1 cellular context compared by ENCODE assay signal in genomic region chr14:21204167-21205025, GRCh38.
TF ChIP-seq lines count a peak whose summit lies in the region.

No MANE protein-coding gene starts in this region.

TF ChIP-seq in K562, 482 proteins besides CTCF, POLR2A, EP300 and RAD21 (continued from another document):
- TF ChIP-seq TSHZ1 (CRISPR knock-in tag; IDR thresholded peaks at IDR 0.05) (no peak), PTTG1 (tag; IDR thresholded peaks at IDR 0.05; ENCODE audit: low read depth) (no peak), ZFP36 (IDR thresholded peaks at IDR 0.05; ENCODE audit: low read depth, low read length, partially characterized antibody) (no peak), RHOXF2B (CRISPR knock-in tag; conservative IDR thresholded peaks at IDR 0.05) (no peak), POLR2B (IDR thresholded peaks at IDR 0.05; ENCODE audit: low read depth, partially characterized antibody) (peak; percentile 34), NFRKB (IDR thresholded peaks at IDR 0.05; ENCODE audit: low read depth) (no peak), ZNF133 (CRISPR knock-in tag; IDR thresholded peaks at IDR 0.05) (no peak), IRF1 (CRISPR knock-in tag; IDR thresholded peaks at IDR 0.05; ENCODE audit: borderline replicate concordance) (no peak), MYNN (IDR thresholded peaks at IDR 0.05) (0 out of 2 replicates have a peak, but pooled peaks have one; percentile 15), MYNN (CRISPR knock-in tag; IDR thresholded peaks at IDR 0.05) (no peak), MTA3 (IDR thresholded peaks at IDR 0.05; ENCODE audit: borderline replicate concordance) (no peak), PHB (CRISPR knock-in tag; IDR thresholded peaks at IDR 0.05) (no peak), HMBOX1 (IDR thresholded peaks at IDR 0.05) (peak; percentile 83), RB1 (IDR thresholded peaks at IDR 0.05; ENCODE audit: low read depth) (no peak), ZNF75A (CRISPR knock-in tag; IDR thresholded peaks at IDR 0.05) (no peak), ZNF217 (CRISPR knock-in tag; IDR thresholded peaks at IDR 0.05) (no peak), SAP30 (IDR thresholded peaks at IDR 0.05; ENCODE audit: borderline replicate concordance, insufficient read depth, low read depth, low read length, poor library complexity, severe bottlenecking) (no peak), XRCC3 (IDR thresholded peaks at IDR 0.05) (no peak), NR4A1 (CRISPR knock-in tag; IDR thresholded peaks at IDR 0.05) (no peak), NR4A1 (tag; IDR thresholded peaks at IDR 0.05) (no peak), ZNF277 (CRISPR knock-in tag; IDR thresholded peaks at IDR 0.05; ENCODE audit: borderline replicate concordance) (no peak), ESRRB (CRISPR knock-in tag; IDR thresholded peaks at IDR 0.05; ENCODE audit: borderline replicate concordance) (no peak), ZNF778 (CRISPR knock-in tag; IDR thresholded peaks at IDR 0.05) (no peak), LEF1 (IDR thresholded peaks at IDR 0.05) (no peak), ZNF644 (tag; IDR thresholded peaks at IDR 0.05; ENCODE audit: low read depth) (no peak), MED1 (CRISPR knock-in tag; IDR thresholded peaks at IDR 0.05; ENCODE audit: borderline replicate concordance) (no peak), ZNF174 (CRISPR knock-in tag; IDR thresholded peaks at IDR 0.05) (no peak), E2F3 (CRISPR knock-in tag; IDR thresholded peaks at IDR 0.05) (no peak), WHSC1 (IDR thresholded peaks at IDR 0.05; ENCODE audit: low read length) (no peak), RNF2 (IDR thresholded peaks at IDR 0.05) (no peak), POLR2AphosphoS5 (IDR thresholded peaks at IDR 0.05; ENCODE audit: control insufficient read depth, insufficient read depth, low read depth, low read length) (peak; percentile 40; the same call in 1 of the 2 replicates), MTF1 (CRISPR knock-in tag; IDR thresholded peaks at IDR 0.05; ENCODE audit: borderline replicate concordance) (no peak), DIDO1 (tag; IDR thresholded peaks at IDR 0.05; ENCODE audit: low read depth) (no peak), ZKSCAN8 (CRISPR knock-in tag; IDR thresholded peaks at IDR 0.05) (no peak), CBX1 (IDR thresholded peaks at IDR 0.05; ENCODE audit: low read depth) (no peak), ZBTB17 (CRISPR knock-in tag; IDR thresholded peaks at IDR 0.05) (no peak), ZNF551 (CRISPR knock-in tag; IDR thresholded peaks at IDR 0.05) (no peak), RUNX1 (IDR thresholded peaks at IDR 0.05; ENCODE audit: low read depth) (no peak), ZNF121 (CRISPR knock-in tag; conservative IDR thresholded peaks at IDR 0.05) (no peak), ETV1 (tag; conservative IDR thresholded peaks at IDR 0.05; ENCODE audit: low read depth) (no peak), E2F8 (IDR thresholded peaks at IDR 0.05; ENCODE audit: low read depth, partially characterized antibody) (no peak), HCFC1 (IDR thresholded peaks at IDR 0.05; ENCODE audit: low read depth, low read length) (no peak), SMAD2 (IDR thresholded peaks at IDR 0.05; ENCODE audit: low read depth, low read length) (no peak), MBD2 (IDR thresholded peaks at IDR 0.05; ENCODE audit: borderline replicate concordance, low read depth) (no peak), SUPT5H (IDR thresholded peaks at IDR 0.05) (peak; percentile 28), SIRT6 (IDR thresholded peaks at IDR 0.05; ENCODE audit: low read depth, low read length) (no peak)
